In genomic region chr1:214581785-214582184, GRCh38 we compare ENCODE assay signal across 11 cellular contexts. TPM values are rescaled to one million over a fixed set of nuclear protein-coding genes. Genes with fewer than 3 reads are reported as not detected.
DNase-seq lines count a peak whose midpoint lies in the region; ATAC-seq and TF ChIP-seq lines count a peak whose summit lies in the region.
"Had no signal": no experiment of that assay in that cellular context is flagged by ENCODE, and none has a peak within 500 bp of the region (broad histone marks: within the 10 kb centered on the region; RNA-seq: fewer than 3 reads in every experiment).

No MANE protein-coding gene starts in this region.

- no peak for TF ChIP-seq CTCF in SK-N-SH (IDR thresholded peaks at IDR 0.05)

- peaks cover 47% of the 10 kb centered on the region for H3F3A ChIP-seq in SK-N-SH (replicated peaks; ENCODE audit: insufficient read depth)

- peak overlapping the region in 1 of 2 experiments; percentile 67; a peak in 2 of 4 replicates for H3K27ac ChIP-seq in SK-N-SH (ENCODE audit: low read depth in 2 of 2, low read length in 1 of 2)

- TF ChIP-seq EP300 in SK-N-SH (IDR thresholded peaks at IDR 0.05; ENCODE audit: borderline replicate concordance in 1 of 2, low read depth in 1 of 2, low read length in 1 of 2) = peak in 1 of 2 experiments; percentile 95; a peak in 2 of 4 replicates

- no peaks in the 10 kb centered on the region for H3K79me2 ChIP-seq in SK-N-SH (ENCODE audit: insufficient read depth)

- H3K4me1 ChIP-seq in SK-N-SH (ENCODE audit: control insufficient read depth in 1 of 2, insufficient read depth in 2 of 2, low read depth in 1 of 2, low read length in 1 of 2) = peaks cover 3 to 38% of the 10 kb centered on the region in 2 experiments

- no peak overlapping the region for H3K4me3 Mint-ChIP-seq in stimulated activated naive CD8-positive, alpha-beta T cell treated with anti-CD3 and anti-CD28 coated beads, Interleukin-15, amount 100 ng/mL, for 72 hours
- H3K4me3 Mint-ChIP-seq: activated naive CD4-positive, alpha-beta T cell treated with anti-CD3 and anti-CD28 coated beads for 36 hours; CD4-positive, CD25-positive, alpha-beta regulatory T cell had no signal

- H3K9ac ChIP-seq in SK-N-SH = peak overlapping the region; percentile 24; the same call in 1 of the 2 replicates

- 6% methylated on average over 2 of the region's 2 CpGs for WGBS in SK-N-SH (ENCODE audit: low lambda C conversion rate)

- DNase-seq in stimulated activated naive CD8-positive, alpha-beta T cell treated with anti-CD3 and anti-CD28 coated beads, Interleukin-15, Interleukin-2, amounts not matched to agents 100 U/mL and 50 U/mL, for 24 hours = peak; percentile 9
- DNase-seq in stimulated activated naive CD8-positive, alpha-beta T cell treated with anti-CD3 and anti-CD28 coated beads, Interleukin-15, amount 100 ng/mL, for 72 hours = no peak
- DNase-seq in SK-N-SH = no peak
- DNase-seq in fibroblast of peridontal ligament (ENCODE audit: extremely low read depth) = peak; percentile 67
- no peak for DNase-seq in nucleus accumbens (lab: John Stamatoyannopoulos, UW)
- no peak for DNase-seq in left lobe of liver (ENCODE audit: low spot score)
- no peak for DNase-seq in stimulated activated CD4-positive, alpha-beta T cell treated with anti-CD3 and anti-CD28 coated beads, Interleukin-15, amount 100 ng/mL, for 24 hours
- DNase-seq: activated naive CD4-positive, alpha-beta T cell treated with anti-CD3 and anti-CD28 coated beads for 36 hours; CD4-positive, CD25-positive, alpha-beta regulatory T cell; NCI-H774 had no signal

- H3K36me3 ChIP-seq in SK-N-SH (replicated peaks in 1 of 2; ENCODE audit: control insufficient read depth in 1 of 2, insufficient read depth in 2 of 2, low read length in 1 of 2) = no peaks in the 10 kb centered on the region

- no peaks in the 10 kb centered on the region for H3K9me3 ChIP-seq in SK-N-SH

- H4K20me1 ChIP-seq in SK-N-SH (ENCODE audit: insufficient read depth) = no peaks in the 10 kb centered on the region

- TF ChIP-seq RAD21 in SK-N-SH (IDR thresholded peaks at IDR 0.05; ENCODE audit: low read length) = no peak

- H2AFZ ChIP-seq in SK-N-SH (ENCODE audit: low read depth) = no peak overlapping the region

- CTCF ChIA-PET in SK-N-SH (lab: Yijun Ruan, JAX) = interaction anchor here (1.0 to 18.6 kb wide), 4 partner anchors 47 to 367 kb away, joined by 3 to 323 read pairs (median 10); no protein-coding TSS in a partner anchor

- H3K27me3 ChIP-seq in SK-N-SH (ENCODE audit: insufficient read depth) = no peaks in the 10 kb centered on the region

- H3K4me2 ChIP-seq in SK-N-SH = peak overlapping the region; percentile 32

- H3K4me1 Mint-ChIP-seq in stimulated activated naive CD8-positive, alpha-beta T cell treated with anti-CD3 and anti-CD28 coated beads, Interleukin-15, amount 100 ng/mL, for 72 hours = no peaks in the 10 kb centered on the region
- H3K4me1 Mint-ChIP-seq: CD4-positive, CD25-positive, alpha-beta regulatory T cell had no signal

- peaks cover 4 to 14% of the 10 kb centered on the region in 2 donors for H3K9me3 Mint-ChIP-seq in stimulated activated naive CD8-positive, alpha-beta T cell treated with anti-CD3 and anti-CD28 coated beads, Interleukin-15, amount 100 ng/mL, for 72 hours

- H3K27me3 Mint-ChIP-seq in stimulated activated naive CD8-positive, alpha-beta T cell treated with anti-CD3 and anti-CD28 coated beads, Interleukin-15, amount 100 ng/mL, for 72 hours = no peaks in the 10 kb centered on the region

- ATAC-seq in stimulated activated naive CD8-positive, alpha-beta T cell treated with anti-CD3 and anti-CD28 coated beads, Interleukin-15, Interleukin-2, amounts not matched to agents 100 U/mL and 50 U/mL, for 24 hours = peak; percentile 61
- ATAC-seq in stimulated activated naive CD8-positive, alpha-beta T cell treated with anti-CD3 and anti-CD28 coated beads, Interleukin-15, amount 100 ng/mL, for 72 hours = no peak
- ATAC-seq in HG02970 (IDR thresholded peaks at IDR 0.05; ENCODE audit: low FRiP score, unreplicated experiment) (no peak), left lobe of liver (no peak)

- no peaks in the 10 kb centered on the region for H3K9me2 ChIP-seq in SK-N-SH

- H3K4me3 ChIP-seq in SK-N-SH (ENCODE audit: low read depth in 2 of 2, low read length in 1 of 2) = no peak overlapping the region

- H3K27ac Mint-ChIP-seq in stimulated activated naive CD8-positive, alpha-beta T cell treated with anti-CD3 and anti-CD28 coated beads, Interleukin-15, amount 100 ng/mL, for 72 hours = no peak overlapping the region
- H3K27ac Mint-ChIP-seq: activated naive CD4-positive, alpha-beta T cell treated with anti-CD3 and anti-CD28 coated beads for 36 hours; CD4-positive, CD25-positive, alpha-beta regulatory T cell had no signal

- POLR2A ChIA-PET in SK-N-SH (lab: Yijun Ruan, JAX) = no interaction called here

TF ChIP-seq in SK-N-SH, 30 proteins besides CTCF, POLR2A, EP300 and RAD21 (continues in another document):
- TF ChIP-seq USF1 (IDR thresholded peaks at IDR 0.05; ENCODE audit: borderline replicate concordance, low read depth) (no peak), MAX (IDR thresholded peaks at IDR 0.05; ENCODE audit: low read depth) (peak; percentile 80), GABPA (IDR thresholded peaks at IDR 0.05; ENCODE audit: low read depth) (0 out of 2 replicates have a peak, but pooled peaks have one; percentile 12), SMC3 (IDR thresholded peaks at IDR 0.05; ENCODE audit: low read depth, low read length) (no peak), ZBTB33 (IDR thresholded peaks at IDR 0.05; ENCODE audit: borderline replicate concordance, low read depth) (peak; percentile 50; the same call in 1 of the 2 replicates), POLR2AphosphoS5 (IDR thresholded peaks at IDR 0.05; ENCODE audit: low read depth, low read length) (peak; percentile 81; the same call in 1 of the 2 replicates), FOXJ3 (CRISPR knock-in tag; IDR thresholded peaks at IDR 0.05) (no peak), REST (IDR thresholded peaks at IDR 0.05; ENCODE audit: low read depth, low read length) (peak; percentile 33; the same call in 1 of the 2 replicates), SIN3A (IDR thresholded peaks at IDR 0.05; ENCODE audit: borderline replicate concordance, low read depth, low read length) (peak; percentile 53; the same call in 1 of the 2 replicates), CHD2 (IDR thresholded peaks at IDR 0.05; ENCODE audit: low read length, partially characterized antibody) (no peak)

RNA-seq across cellular contexts. Expression of gene CENPF, which starts 21.2 kb away (rescaled TPM):
- polyA plus RNA-seq in SK-N-SH (2012; rRNA removed) = 14.5 and 14.9 TPM in 2 replicates
- polyA plus RNA-seq in SK-N-SH (2012; cell fraction: cytosol; rRNA removed) = 18.1 and 23.0 TPM in 2 replicates
- polyA plus RNA-seq in SK-N-SH (2012; cell fraction: nucleus; rRNA removed) = 7.3 and 15.6 TPM in 2 replicates
- 1.1 TPM for total RNA-seq in left lobe of liver

RNA-seq across cellular contexts. Expression of gene PTPN14, which starts 30.4 kb away (rescaled TPM):
- polyA plus RNA-seq in SK-N-SH (2012; rRNA removed) = 12.8 and 14.3 TPM in 2 replicates
- 11.9 and 13.3 TPM in 2 replicates for polyA plus RNA-seq in SK-N-SH (2012; cell fraction: cytosol; rRNA removed)
- polyA plus RNA-seq in SK-N-SH (2012; cell fraction: nucleus; rRNA removed) = 14.0 and 17.8 TPM in 2 replicates
- total RNA-seq in left lobe of liver = 3.2 TPM

Comparison
In these comparisons a context has a peak if more than half of its experiments do, and no peak if none do; other contexts are left out.
1. DNase-seq: peak in stimulated activated naive CD8-positive, alpha-beta T cell treated with anti-CD3 and anti-CD28 coated beads, Interleukin-15, Interleukin-2, amounts not matched to agents 100 U/mL and 50 U/mL, for 24 hours (single experiment) and fibroblast of peridontal ligament (single experiment); none in stimulated activated naive CD8-positive, alpha-beta T cell treated with anti-CD3 and anti-CD28 coated beads, Interleukin-15, amount 100 ng/mL, for 72 hours (0 of 2), SK-N-SH (single experiment), nucleus accumbens (0 of 56), left lobe of liver (single experiment) and stimulated activated CD4-positive, alpha-beta T cell treated with anti-CD3 and anti-CD28 coated beads, Interleukin-15, amount 100 ng/mL, for 24 hours (single experiment).